Comparison of ENCODE assay signal across 16 cellular contexts in genomic region chr20:62901891-62902290, GRCh38. TPM values are rescaled to one million over a fixed set of nuclear protein-coding genes. Genes with fewer than 3 reads are reported as not detected.
DNase-seq lines count a peak whose midpoint lies in the region; ATAC-seq and TF ChIP-seq lines count a peak whose summit lies in the region.
"Had no signal": no experiment of that assay in that cellular context is flagged by ENCODE, and none has a peak within 500 bp of the region (broad histone marks: within the 10 kb centered on the region; RNA-seq: fewer than 3 reads in every experiment).

No MANE protein-coding gene starts in this region.

- H3K4me3 Mint-ChIP-seq in activated T-cell treated with anti-CD3 and anti-CD28 coated beads, Interleukin-2, amount 50 U/mL, for 24 hours, result no peak overlapping the region
- H3K4me3 Mint-ChIP-seq in GM23338 (no peak overlapping the region), WTC11 (no peak overlapping the region), nephron progenitor cell (no peak overlapping the region)

- TF ChIP-seq EP300 in SK-N-SH (IDR thresholded peaks at IDR 0.05; ENCODE audit: borderline replicate concordance in 1 of 2, low read depth in 1 of 2, low read length in 1 of 2), result no peak

- TF ChIP-seq CTCF in GM23338 (conservative IDR thresholded peaks at IDR 0.05; ENCODE audit: low read depth in 2 of 2) (no peak), WTC11 (IDR thresholded peaks at IDR 0.05) (no peak), nephron progenitor cell (IDR thresholded peaks at IDR 0.05) (no peak), GM10266 (IDR thresholded peaks at IDR 0.05; ENCODE audit: control insufficient read depth, insufficient read depth, low read depth, missing control alignments) (no peak), SK-N-SH (IDR thresholded peaks at IDR 0.05) (no peak)

- H2AFZ ChIP-seq in GM23338, result no peak overlapping the region
- H2AFZ ChIP-seq in SK-N-SH (ENCODE audit: low read depth), result no peak overlapping the region

- H3K27me3 ChIP-seq in GM23338 (ENCODE audit: insufficient read depth), result no peaks in the 10 kb centered on the region
- no peaks in the 10 kb centered on the region for H3K27me3 ChIP-seq in SK-N-SH (ENCODE audit: insufficient read depth)

- H3K36me3 ChIP-seq in GM23338 (ENCODE audit: insufficient read depth) (peaks cover 56% of the 10 kb centered on the region), SK-N-SH (replicated peaks in 1 of 2; ENCODE audit: control insufficient read depth in 1 of 2, insufficient read depth in 2 of 2, low read length in 1 of 2) (peaks cover 40 to 67% of the 10 kb centered on the region in 2 experiments)

- no peaks in the 10 kb centered on the region for H3K27me3 Mint-ChIP-seq in activated T-cell treated with anti-CD3 and anti-CD28 coated beads, Interleukin-2, amount 50 U/mL, for 24 hours
- H3K27me3 Mint-ChIP-seq in GM23338 (ENCODE audit: insufficient read depth, low read depth, poor library complexity) (peaks cover 25% of the 10 kb centered on the region), WTC11 (ENCODE audit: low read depth) (no peaks in the 10 kb centered on the region), nephron progenitor cell (ENCODE audit: low read depth, poor library complexity) (no peaks in the 10 kb centered on the region)

- peaks cover 54% of the 10 kb centered on the region for H3K4me1 Mint-ChIP-seq in activated T-cell treated with anti-CD3 and anti-CD28 coated beads, Interleukin-2, amount 50 U/mL, for 24 hours (ENCODE audit: low read depth)
- H3K4me1 Mint-ChIP-seq in GM23338 (peaks cover 42% of the 10 kb centered on the region), WTC11 (peaks cover 44% of the 10 kb centered on the region), nephron progenitor cell (peaks cover 36% of the 10 kb centered on the region)

- peaks cover 59% of the 10 kb centered on the region for H4K20me1 ChIP-seq in GM23338 (replicated peaks; ENCODE audit: insufficient read depth)
- H4K20me1 ChIP-seq in SK-N-SH (ENCODE audit: insufficient read depth), result peaks cover 31% of the 10 kb centered on the region

- POLR2A ChIA-PET in WTC11 (lab: Charles Lee), result interaction anchor here (0.7 to 1.2 kb wide), 2 partner anchors 25 to 107 kb away, joined by 3 to 4 read pairs; no protein-coding TSS in a partner anchor
- POLR2A ChIA-PET in SK-N-SH (lab: Yijun Ruan, JAX), result no interaction called here

- CTCF ChIA-PET in WTC11 (lab: Charles Lee) (interaction anchor here (0.5 to 2.2 kb wide), 10 partner anchors 12 to 576 kb away, joined by 3 to 11 read pairs (median 6); no protein-coding TSS in a partner anchor), SK-N-SH (lab: Yijun Ruan, JAX) (interaction anchor here (0.9 to 9.8 kb wide), 10 partner anchors 8 to 107 kb away, joined by 3 to 181 read pairs (median 10); partner anchors contain the start of gene TCFL5)

- H3K36me3 Mint-ChIP-seq in activated T-cell treated with anti-CD3 and anti-CD28 coated beads, Interleukin-2, amount 50 U/mL, for 24 hours (ENCODE audit: low read depth), result peaks cover 76% of the 10 kb centered on the region
- H3K36me3 Mint-ChIP-seq in GM23338 (ENCODE audit: low read depth), result peaks cover 59% of the 10 kb centered on the region
- H3K36me3 Mint-ChIP-seq in WTC11, result peaks cover 55% of the 10 kb centered on the region
- H3K36me3 Mint-ChIP-seq in nephron progenitor cell (ENCODE audit: low read depth), result peaks cover 44% of the 10 kb centered on the region

- peak overlapping the region; percentile 26 for H3K27ac Mint-ChIP-seq in activated T-cell treated with anti-CD3 and anti-CD28 coated beads, Interleukin-2, amount 50 U/mL, for 24 hours
- H3K27ac Mint-ChIP-seq in GM23338 (no peak overlapping the region), WTC11 (peak overlapping the region; percentile 96), nephron progenitor cell (peak overlapping the region; percentile 85)

- TF ChIP-seq RAD21 in SK-N-SH (IDR thresholded peaks at IDR 0.05; ENCODE audit: low read length), result no peak

- H3K9me3 Mint-ChIP-seq in activated T-cell treated with anti-CD3 and anti-CD28 coated beads, Interleukin-2, amount 50 U/mL, for 24 hours, result no peaks in the 10 kb centered on the region
- H3K9me3 Mint-ChIP-seq in GM23338 (no peaks in the 10 kb centered on the region), WTC11 (no peaks in the 10 kb centered on the region), nephron progenitor cell (no peaks in the 10 kb centered on the region)

- H3K9me3 ChIP-seq in SK-N-SH, result no peaks in the 10 kb centered on the region

- H3K79me2 ChIP-seq in GM23338 (replicated peaks; ENCODE audit: insufficient read depth), result peaks cover 28% of the 10 kb centered on the region
- peaks cover 39% of the 10 kb centered on the region for H3K79me2 ChIP-seq in SK-N-SH (ENCODE audit: insufficient read depth)

- H3K9me2 ChIP-seq in GM23338 (ENCODE audit: insufficient read depth) (no peaks in the 10 kb centered on the region), SK-N-SH (no peaks in the 10 kb centered on the region)

- no peak for DNase-seq in activated T-cell treated with anti-CD3 and anti-CD28 coated beads, Interleukin-2, amount 50 U/mL, for 24 hours
- no peak for DNase-seq in activated T-cell treated with anti-CD3 and anti-CD28 coated beads for 4 hours
- no peak for DNase-seq in GM23338 (ENCODE audit: low spot score)
- DNase-seq in WTC11 (ENCODE audit: low spot score), result no peak
- no peak for DNase-seq in nephron progenitor cell
- DNase-seq in GM10266 (ENCODE audit: extremely low spot score), result no peak
- DNase-seq in SK-N-SH, result no peak
- no peak for DNase-seq in cerebellar cortex (ENCODE audit: low spot score)
- DNase-seq: C1 segment of cervical spinal cord, COR-L47, KG1, NCI-H1092 treated with DMSO at 0.1 percent for 48 hours, NCI-H1694 treated with DMSO at 0.1 percent for 48 hours, NCI-H446, SHP77 had no signal

- H3K27ac ChIP-seq in GM23338 (ENCODE audit: low read depth), result peak overlapping the region; percentile 93
- no peak overlapping the region for H3K27ac ChIP-seq in SK-N-SH (ENCODE audit: low read depth in 2 of 2, low read length in 1 of 2)
- H3K27ac ChIP-seq: HL-60 had no signal

- H3K4me1 ChIP-seq in GM23338 (ENCODE audit: insufficient read depth), result peaks cover 38% of the 10 kb centered on the region
- H3K4me1 ChIP-seq in SK-N-SH (ENCODE audit: control insufficient read depth in 1 of 2, insufficient read depth in 2 of 2, low read depth in 1 of 2, low read length in 1 of 2), result peaks cover 4 to 15% of the 10 kb centered on the region in 2 experiments; a peak in 2 of 4 replicates

- H3K4me3 ChIP-seq in GM23338 (no peak overlapping the region), SK-N-SH (ENCODE audit: low read depth in 2 of 2, low read length in 1 of 2) (no peak overlapping the region)

- 92% methylated on average over 11 of the region's 11 CpGs for WGBS in SK-N-SH (ENCODE audit: low lambda C conversion rate)

- peaks cover 70% of the 10 kb centered on the region for H3F3A ChIP-seq in GM23338 (replicated peaks; ENCODE audit: low read depth)
- H3F3A ChIP-seq in SK-N-SH (replicated peaks; ENCODE audit: insufficient read depth), result peaks cover 27% of the 10 kb centered on the region

- ATAC-seq in GM23338 (no peak), WTC11 (no peak)

- H3K9ac ChIP-seq in SK-N-SH, result no peak overlapping the region

- H3K4me2 ChIP-seq in GM23338 (no peak overlapping the region), SK-N-SH (no peak overlapping the region)

TF ChIP-seq in GM23338, 12 proteins besides CTCF, POLR2A, EP300 and RAD21 (continues in another document):
- no peak for TF ChIP-seq NANOG (IDR thresholded peaks at IDR 0.05; ENCODE audit: borderline replicate concordance)
- no peak for TF ChIP-seq POLR2AphosphoS5 (IDR thresholded peaks at IDR 0.05; ENCODE audit: low read depth)
- no peak for TF ChIP-seq EZH2 (IDR thresholded peaks at IDR 0.05; ENCODE audit: low read depth, unreplicated experiment)
- no peak for TF ChIP-seq ZNF114 (CRISPR knock-in tag; IDR thresholded peaks at IDR 0.05)

TF ChIP-seq in SK-N-SH, 30 proteins besides CTCF, POLR2A, EP300 and RAD21 (continues in another document):
- TF ChIP-seq MAX (IDR thresholded peaks at IDR 0.05; ENCODE audit: low read depth), result no peak

RNA-seq across cellular contexts. Expression of gene DIDO1, which starts 24.4 kb away (rescaled TPM):
- 147 and 162 TPM in 2 replicates for total RNA-seq in GM23338 (2014; rRNA removed; shearing (Covaris generic))
- polyA plus RNA-seq in GM23338 (2016; fragmentation: Nextera tagmentation; extraction: Ambion mirVana) (61.5 and 72.4 TPM in 2 replicates), SK-N-SH (2012; rRNA removed) (14.7 and 15.6 TPM in 2 replicates)
- 69.3 to 87.3 TPM (median 71.6 TPM) in 3 replicates for total RNA-seq in WTC11 (2021)
- polyA plus RNA-seq in SK-N-SH (2012; cell fraction: cytosol; rRNA removed), result 9.5 and 11.1 TPM in 2 replicates
- polyA plus RNA-seq in SK-N-SH (2012; cell fraction: nucleus; rRNA removed), result 59.9 and 69.2 TPM in 2 replicates

RNA-seq across cellular contexts. Expression of gene GID8, which starts 36.1 kb away (rescaled TPM):
- 102 and 106 TPM in 2 replicates for total RNA-seq in GM23338 (2014; rRNA removed; shearing (Covaris generic))
- polyA plus RNA-seq in GM23338 (2016; fragmentation: Nextera tagmentation; extraction: Ambion mirVana) (41.7 and 41.8 TPM in 2 replicates), SK-N-SH (2012; rRNA removed) (18.1 and 18.7 TPM in 2 replicates)
- total RNA-seq in WTC11 (2021), result 56.2 to 70.2 TPM (median 56.6 TPM) in 3 replicates
- 18.8 and 19.9 TPM in 2 replicates for polyA plus RNA-seq in SK-N-SH (2012; cell fraction: cytosol; rRNA removed)
- polyA plus RNA-seq in SK-N-SH (2012; cell fraction: nucleus; rRNA removed), result 13.2 and 15.2 TPM in 2 replicates

RNA-seq across cellular contexts. Expression of gene TCFL5, which starts 40.3 kb away (rescaled TPM):
- 18.8 and 19.3 TPM in 2 replicates for total RNA-seq in GM23338 (2014; rRNA removed; shearing (Covaris generic))
- polyA plus RNA-seq in GM23338 (2016; fragmentation: Nextera tagmentation; extraction: Ambion mirVana) (5.4 and 5.8 TPM in 2 replicates), SK-N-SH (2012; rRNA removed) (10.1 and 11.2 TPM in 2 replicates)
- total RNA-seq in WTC11 (2021), result 19.7 to 20.4 TPM (median 20.3 TPM) in 3 replicates
- 14.5 and 14.6 TPM in 2 replicates for polyA plus RNA-seq in SK-N-SH (2012; cell fraction: cytosol; rRNA removed)
- polyA plus RNA-seq in SK-N-SH (2012; cell fraction: nucleus; rRNA removed), result 8.8 and 12.4 TPM in 2 replicates

RNA-seq across cellular contexts. Expression of gene SLC17A9, which starts 50.6 kb away (rescaled TPM):
- total RNA-seq in GM23338 (2014; rRNA removed; shearing (Covaris generic)), result 24.2 and 32.0 TPM in 2 replicates
- polyA plus RNA-seq in GM23338 (2016; fragmentation: Nextera tagmentation; extraction: Ambion mirVana) (36.1 and 39.3 TPM in 2 replicates), SK-N-SH (2012; rRNA removed) (not detected in 2 replicates)
- total RNA-seq in WTC11 (2021), result 26.2 to 41.7 TPM (median 30.8 TPM) in 3 replicates
- 0.01 TPM in 1 of 2 replicates, not detected in the other for polyA plus RNA-seq in SK-N-SH (2012; cell fraction: cytosol; rRNA removed)
- 0.19 and 0.23 TPM in 2 replicates for polyA plus RNA-seq in SK-N-SH (2012; cell fraction: nucleus; rRNA removed)
